8 cellular contexts compared by ENCODE assay signal in the genomic region with DNA sequence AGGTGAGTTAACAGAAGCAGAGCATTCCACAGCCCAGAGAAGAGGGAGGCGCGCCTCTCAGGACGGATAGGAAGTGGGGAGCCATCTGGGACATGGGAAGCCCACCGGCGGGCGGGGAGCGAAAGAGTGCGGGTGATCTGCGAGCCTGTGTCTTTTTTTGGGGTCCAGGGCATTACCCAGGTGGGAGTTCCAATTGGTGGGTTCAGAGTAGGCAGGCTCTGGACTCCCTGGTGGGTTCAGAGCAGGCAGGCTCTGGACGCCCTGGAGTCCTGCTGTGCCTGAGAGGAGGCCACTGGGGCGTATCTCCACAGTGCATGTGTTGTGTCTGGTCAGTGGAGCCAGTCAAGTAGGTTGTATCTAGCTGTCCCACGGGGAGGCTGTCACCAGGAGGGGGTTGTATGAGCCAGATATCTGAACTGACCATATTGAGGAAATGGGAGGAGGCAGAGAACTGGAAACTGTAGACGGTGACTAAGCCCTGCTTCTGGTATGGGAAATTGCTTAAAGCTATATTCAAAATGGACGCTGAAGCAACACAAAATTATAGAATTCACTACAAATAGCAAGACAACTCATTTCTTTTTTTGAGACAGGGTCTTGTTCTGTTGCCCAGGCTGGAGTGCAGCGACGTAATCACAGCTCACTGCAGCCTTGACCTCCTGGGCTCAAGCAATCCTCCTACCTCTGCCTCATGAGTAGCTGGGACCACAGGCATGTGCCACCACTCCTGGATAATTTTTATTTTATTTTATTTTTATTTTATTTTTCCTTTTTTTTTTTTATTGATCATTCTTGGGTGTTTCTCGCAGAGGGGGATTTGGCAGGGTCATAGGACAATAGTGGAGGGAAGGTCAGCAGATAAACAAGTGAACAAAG. TPM values are rescaled to one million over a fixed set of nuclear protein-coding genes. Genes with fewer than 3 reads are reported as not detected.
DNase-seq lines count a peak whose midpoint lies in the region; ATAC-seq, FAIRE-seq and TF ChIP-seq lines count a peak whose summit lies in the region.

No MANE protein-coding gene starts in this region.

- peak overlapping the region; percentile 85 for H3K4me3 Mint-ChIP-seq in activated T-helper 17 cell treated with anti-CD3 and anti-CD28 coated beads, Interleukin-2, amount 50 U/mL, for 72 hours

- H3K4me3 ChIP-seq in A549 (no peak overlapping the region), aorta (ENCODE audit: low read length in 2 of 2) (no peak overlapping the region), gastroesophageal sphincter (no peak overlapping the region)

- H3K9me3 ChIP-seq in A549 (no peaks in the 10 kb centered on the region), aorta (ENCODE audit: control insufficient read depth, low read length) (no peaks in the 10 kb centered on the region), gastroesophageal sphincter (no peaks in the 10 kb centered on the region)

- peak in 1 of 2 experiments; percentile 33 for DNase-seq in A549 (ENCODE audit: low read depth in 1 of 2, low spot score in 1 of 2)
- peak; percentile 51 for DNase-seq in non-pigmented ciliary epithelial cell (ENCODE audit: low read depth)
- DNase-seq in LoVo (ENCODE audit: low spot score) = no peak
- no peak for DNase-seq in aorta

- H3K36me3 Mint-ChIP-seq in activated T-helper 17 cell treated with anti-CD3 and anti-CD28 coated beads, Interleukin-2, amount 50 U/mL, for 72 hours (ENCODE audit: low read depth) = peaks cover 27% of the 10 kb centered on the region

- 81% methylated on average over 15 of the region's 17 CpGs for WGBS in A549 (ENCODE audit: missing lambda C conversion rate)
- WGBS in aorta, 2 donors = 90% methylated on average over 17 of the region's 17 CpGs
- 72 to 100% methylated on average over 2 to 5 of the region's 17 CpGs for WGBS in gastroesophageal sphincter (ENCODE audit: low coverage in 1 of 2), 2 donors

- intact Hi-C loops in aorta (cut with DNase I) = no loop called here

- H3K27ac Mint-ChIP-seq in activated T-helper 17 cell treated with anti-CD3 and anti-CD28 coated beads, Interleukin-2, amount 50 U/mL, for 72 hours = peak overlapping the region; percentile 32

- no peak for FAIRE-seq in A549 (lab: Jason Lieb, UNC)

- ATAC-seq in A549 (peak; percentile 65 to 69), GM19043 (IDR thresholded peaks at IDR 0.05; ENCODE audit: low read depth, unreplicated experiment) (peak; percentile 52), HG03354 (IDR thresholded peaks at IDR 0.05; ENCODE audit: poor library complexity, severe bottlenecking, unreplicated experiment) (peak; percentile 75), aorta (ENCODE audit: low FRiP score) (no peak), gastroesophageal sphincter (no peak)
- peak; percentile 44 for ATAC-seq in activated T-helper 17 cell treated with anti-CD3 and anti-CD28 coated beads, Interleukin-2, amount 50 U/mL, for 72 hours (replicated peaks)

- H3K36me3 ChIP-seq in aorta (ENCODE audit: control insufficient read depth in 1 of 2, insufficient read depth in 2 of 2, low read length in 1 of 2) = no peaks in the 10 kb centered on the region
- no peaks in the 10 kb centered on the region for H3K36me3 ChIP-seq in gastroesophageal sphincter

- no peak for TF ChIP-seq EP300 in A549 (IDR thresholded peaks at IDR 0.05)
- TF ChIP-seq EP300 in gastroesophageal sphincter (IDR thresholded peaks at IDR 0.05) = no peak

- H3K27ac ChIP-seq in A549 (no peak overlapping the region), aorta (ENCODE audit: low read depth in 1 of 2, low read length in 2 of 2) (no peak overlapping the region), gastroesophageal sphincter (no peak overlapping the region)

- POLR2A ChIA-PET in A549 (lab: Yijun Ruan, JAX) = no interaction called here

- H3K27me3 ChIP-seq in aorta (ENCODE audit: control insufficient read depth in 1 of 2, insufficient read depth in 2 of 2, low read length in 1 of 2) (no peaks in the 10 kb centered on the region), gastroesophageal sphincter (peaks cover 5% of the 10 kb centered on the region)

- CTCF ChIA-PET in A549 (lab: Yijun Ruan, JAX) = no interaction called here

- peaks cover 5% of the 10 kb centered on the region for H3K9me3 Mint-ChIP-seq in activated T-helper 17 cell treated with anti-CD3 and anti-CD28 coated beads, Interleukin-2, amount 50 U/mL, for 72 hours

- TF ChIP-seq CTCF in A549 (IDR thresholded peaks at IDR 0.05) (no peak), gastroesophageal sphincter (IDR thresholded peaks at IDR 0.05) (no peak)

- no peaks in the 10 kb centered on the region for H3K4me1 ChIP-seq in A549
- no peaks in the 10 kb centered on the region for H3K4me1 ChIP-seq in aorta (ENCODE audit: control insufficient read depth in 1 of 2, insufficient read depth in 2 of 2, low read length in 2 of 2)
- no peaks in the 10 kb centered on the region for H3K4me1 ChIP-seq in gastroesophageal sphincter

- H3K4me2 ChIP-seq in A549 = no peak overlapping the region

- TF ChIP-seq RAD21 in A549 (conservative IDR thresholded peaks at IDR 0.05 in 1 of 2, IDR thresholded peaks at IDR 0.05 in 1 of 2) = no peak

- peaks cover 32% of the 10 kb centered on the region for H3K4me1 Mint-ChIP-seq in activated T-helper 17 cell treated with anti-CD3 and anti-CD28 coated beads, Interleukin-2, amount 50 U/mL, for 72 hours

- no peak for TF ChIP-seq POLR2A in A549 (IDR thresholded peaks at IDR 0.05; ENCODE audit: low read length)
- TF ChIP-seq POLR2A in gastroesophageal sphincter (IDR thresholded peaks at IDR 0.05) = no peak

- H3K27me3 Mint-ChIP-seq in activated T-helper 17 cell treated with anti-CD3 and anti-CD28 coated beads, Interleukin-2, amount 50 U/mL, for 72 hours = peaks cover 5% of the 10 kb centered on the region

TF ChIP-seq in A549, 52 proteins besides CTCF, POLR2A, EP300 and RAD21:
- TF ChIP-seq RNF2 (IDR thresholded peaks at IDR 0.05; ENCODE audit: borderline replicate concordance, low read depth) = no peak
- no peak for TF ChIP-seq RARB (CRISPR knock-in tag; IDR thresholded peaks at IDR 0.05)

RNA-seq across cellular contexts. Expression of gene CHST2, which starts 34.5 kb away (rescaled TPM):
- 0.04 and 0.08 TPM in 2 replicates for polyA plus RNA-seq in A549 (2011; rRNA removed)
- polyA plus RNA-seq in A549 (2012; cell fraction: cytosol; rRNA removed) = 0.07 and 0.14 TPM in 2 replicates
- 0.20 and 0.22 TPM in 2 replicates for polyA plus RNA-seq in A549 (2012; cell fraction: nucleus; rRNA removed)
- polyA plus RNA-seq in A549 (2017; fragmentation: RNase III; extraction: RNeasy Plus Mini Kit Qiagen cat#74134 plus additional on column Dnase treatment) = 0.17 to 0.28 TPM (median 0.26 TPM) in 3 replicates
- 0.05 TPM in 1 of 2 replicates, not detected in the other for polyA minus RNA-seq in A549 (2011; rRNA and poly(A)+ RNA removed)
- total RNA-seq in activated T-helper 17 cell treated with anti-CD3 and anti-CD28 coated beads, Interleukin-2, amount 50 U/mL, for 72 hours = 1 to 10 TPM; 7.9 to 8.0 TPM
- 1 to 10 TPM; 2.8 to 3.7 TPM for total RNA-seq in aorta
- polyA plus RNA-seq in aorta = 1 to 10 TPM in 1 of 2 donors, under 1 TPM in 1; 0.50 to 2.7 TPM
- 1 to 10 TPM; 1.6 to 9.8 (median 5.1) TPM for total RNA-seq in gastroesophageal sphincter

Comparison
In these comparisons a context has a peak if more than half of its experiments do, and no peak if none do; other contexts are left out.
1. ATAC-seq: peak in A549 (2 of 2), GM19043 (single experiment), HG03354 (single experiment) and activated T-helper 17 cell treated with anti-CD3 and anti-CD28 coated beads, Interleukin-2, amount 50 U/mL, for 72 hours (single experiment); none in aorta (single experiment) and gastroesophageal sphincter (single experiment).